Comparison of ENCODE assay signal across 9 cellular contexts in the genomic region with DNA sequence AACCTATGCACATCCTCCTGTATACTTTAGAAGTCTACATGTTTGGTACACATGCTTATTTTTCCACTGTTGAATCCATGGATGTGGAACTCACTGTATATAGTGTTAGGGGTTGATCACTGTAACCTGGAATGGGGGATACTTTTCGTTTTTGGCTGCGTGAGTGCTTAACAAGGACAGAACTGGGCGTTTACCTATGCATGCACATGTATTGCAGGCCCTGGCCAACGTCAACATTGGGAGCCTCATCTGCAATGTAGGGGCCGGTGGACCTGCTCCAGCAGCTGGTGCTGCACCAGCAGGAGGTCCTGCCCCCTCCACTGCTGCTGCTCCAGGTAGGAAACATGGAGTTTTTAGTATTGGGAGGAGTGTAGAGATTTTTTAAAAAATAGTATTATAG. TPM values are rescaled to one million over a fixed set of nuclear protein-coding genes. Genes with fewer than 3 reads are reported as not detected.
DNase-seq lines count a peak whose midpoint lies in the region; ATAC-seq and TF ChIP-seq lines count a peak whose summit lies in the region.
"Had no signal": no experiment of that assay in that cellular context is flagged by ENCODE, and none has a peak within 500 bp of the region (broad histone marks: within the 10 kb centered on the region; RNA-seq: fewer than 3 reads in every experiment).

No MANE protein-coding gene starts in this region.

- DNase-seq in DMS53 (lab: John Stamatoyannopoulos, UW) (peak; percentile 20), DMS53 treated with DMSO at 0.1 percent for 48 hours (lab: John Stamatoyannopoulos, UW; ENCODE audit: unreplicated experiment) (no peak), NT2/D1 (ENCODE audit: low read depth, low spot score) (no peak), progenitor cell of endocrine pancreas (ENCODE audit: low spot score, unreplicated experiment) (no peak), midbrain (lab: John Stamatoyannopoulos, UW) (no peak)
- no peak for DNase-seq in stimulated activated CD4-positive, alpha-beta T cell treated with anti-CD3 and anti-CD28 coated beads, Interleukin-12 subunit alpha, Interleukin-12 subunit beta, amount 100 ng/mL, for 4 hours
- DNase-seq: activated gamma-delta T cell treated with Interleukin-2 at 50 U/mL for 16 hours had no signal

- H3K27me3 Mint-ChIP-seq in progenitor cell of endocrine pancreas = no peaks in the 10 kb centered on the region

- ATAC-seq in GM21390 (IDR thresholded peaks at IDR 0.05; ENCODE audit: unreplicated experiment) = no peak

- TF ChIP-seq CTCF in progenitor cell of endocrine pancreas (IDR thresholded peaks at IDR 0.05; ENCODE audit: unreplicated experiment) = no peak

- H3K9me3 ChIP-seq in NT2/D1 (ENCODE audit: insufficient read depth, low read length) (no peaks in the 10 kb centered on the region), duodenal mucosa (ENCODE audit: control insufficient read depth in 1 of 2, low read length in 2 of 2) (no peaks in the 10 kb centered on the region)

- H3K4me3 ChIP-seq in NT2/D1 (ENCODE audit: insufficient read length, low read depth) (peak overlapping the region; percentile 85), duodenal mucosa (ENCODE audit: low read depth in 1 of 2, low read length in 2 of 2) (peak overlapping the region; percentile 95 to 96)

- peaks cover 51% of the 10 kb centered on the region for H3K36me3 ChIP-seq in NT2/D1 (ENCODE audit: insufficient read depth, insufficient read length, low read length)
- peaks cover 16 to 30% of the 10 kb centered on the region in 2 donors for H3K36me3 ChIP-seq in duodenal mucosa (ENCODE audit: control insufficient read depth in 1 of 2, insufficient read depth in 2 of 2, low read length in 2 of 2)

- peaks cover 24% of the 10 kb centered on the region for H3K4me1 Mint-ChIP-seq in progenitor cell of endocrine pancreas (ENCODE audit: low read depth)

- H3K4me1 ChIP-seq in NT2/D1 (ENCODE audit: insufficient read depth, insufficient read length) (peaks cover 3% of the 10 kb centered on the region), duodenal mucosa (ENCODE audit: control insufficient read depth in 1 of 2, insufficient read depth in 2 of 2, low read length in 2 of 2) (peaks cover 16 to 25% of the 10 kb centered on the region in 2 donors)

- no peak overlapping the region for H3K27ac Mint-ChIP-seq in progenitor cell of endocrine pancreas

- H3K4me3 Mint-ChIP-seq in progenitor cell of endocrine pancreas (ENCODE audit: low read depth) = peak overlapping the region; percentile 95

- H3K9me3 Mint-ChIP-seq in progenitor cell of endocrine pancreas (ENCODE audit: low read depth) = no peaks in the 10 kb centered on the region

- H3K9ac ChIP-seq in NT2/D1 (ENCODE audit: insufficient read length, low read depth) (peak overlapping the region; percentile 77), duodenal mucosa (ENCODE audit: low read depth in 1 of 2, low read length in 2 of 2) (peak overlapping the region in 1 of 2 donors; percentile 95)

- H3K27me3 ChIP-seq in NT2/D1 (ENCODE audit: insufficient read depth, insufficient read length) (no peaks in the 10 kb centered on the region), duodenal mucosa (ENCODE audit: control insufficient read depth in 1 of 2, insufficient read depth in 2 of 2, low read length in 2 of 2) (no peaks in the 10 kb centered on the region)

- no peak overlapping the region for H3K27ac ChIP-seq in duodenal mucosa (ENCODE audit: low read depth, low read length)

- H3K36me3 Mint-ChIP-seq in progenitor cell of endocrine pancreas (ENCODE audit: insufficient read depth) = peaks cover 23% of the 10 kb centered on the region

RNA-seq across cellular contexts. Expression of a gene that starts 2.3 kb away (rescaled TPM):
- total RNA-seq in progenitor cell of endocrine pancreas = 1,112 and 1,115 TPM in 2 replicates

RNA-seq across cellular contexts. Expression of a gene that starts 40.8 kb away (rescaled TPM):
- total RNA-seq in progenitor cell of endocrine pancreas = 26.5 and 28.4 TPM in 2 replicates
